In the genomic region with DNA sequence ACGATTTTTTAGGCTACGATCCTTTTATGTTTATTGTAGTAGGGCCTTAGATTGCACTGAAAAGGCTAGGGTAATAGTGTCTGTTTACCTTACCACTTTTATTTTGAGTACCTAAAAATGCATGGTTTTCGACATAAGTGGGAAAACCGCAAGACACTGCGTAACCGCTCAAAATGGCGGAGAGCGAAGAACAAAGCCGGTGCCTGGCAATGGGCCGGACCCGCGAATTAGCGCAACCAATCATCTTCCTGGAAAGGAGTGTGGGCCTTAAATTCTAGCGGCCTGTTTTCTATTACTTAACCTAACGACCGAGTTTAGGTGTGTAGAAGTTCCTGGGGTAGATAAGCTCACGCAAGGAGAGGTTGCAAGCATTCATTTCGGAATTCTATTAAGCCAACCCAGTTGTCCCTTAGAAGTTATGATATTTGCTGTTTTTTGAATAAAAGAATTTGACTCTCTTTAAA, we compare ENCODE assay signal across 1 cellular context.
A peak's percentile ranks its signal among the peaks of the same experiment; 100 is the strongest.
TF ChIP-seq lines count a peak whose summit lies in the region.

No MANE protein-coding gene starts in this region.

TF ChIP-seq in HepG2, 621 proteins besides CTCF, POLR2A, EP300 and RAD21 (continued from another document and continues in another):
- peak; percentile 84 for TF ChIP-seq ZHX2 (IDR thresholded peaks at IDR 0.05; ENCODE audit: low read depth)
- TF ChIP-seq ZHX2 (CRISPR knock-in tag; IDR thresholded peaks at IDR 0.05; ENCODE audit: borderline replicate concordance) = peak; percentile 42; the same call in 1 of the 2 replicates
- TF ChIP-seq GATAD2A (CRISPR knock-in tag; IDR thresholded peaks at IDR 0.05) = peak; percentile 35; the same call in 1 of the 2 replicates
- TF ChIP-seq NCOA1 (CRISPR knock-in tag; IDR thresholded peaks at IDR 0.05) = peak; percentile 44; the same call in 1 of the 2 replicates
- TF ChIP-seq ZXDC (CRISPR knock-in tag; IDR thresholded peaks at IDR 0.05) = no peak
- TF ChIP-seq ELF4 (CRISPR knock-in tag; IDR thresholded peaks at IDR 0.05; ENCODE audit: borderline replicate concordance) = peak; percentile 54; the same call in 1 of the 2 replicates
- TF ChIP-seq TBX2 (CRISPR knock-in tag; IDR thresholded peaks at IDR 0.05; ENCODE audit: borderline replicate concordance) = 0 out of 2 replicates have a peak, but pooled peaks have one; percentile 8
- TF ChIP-seq, protein P1, sequence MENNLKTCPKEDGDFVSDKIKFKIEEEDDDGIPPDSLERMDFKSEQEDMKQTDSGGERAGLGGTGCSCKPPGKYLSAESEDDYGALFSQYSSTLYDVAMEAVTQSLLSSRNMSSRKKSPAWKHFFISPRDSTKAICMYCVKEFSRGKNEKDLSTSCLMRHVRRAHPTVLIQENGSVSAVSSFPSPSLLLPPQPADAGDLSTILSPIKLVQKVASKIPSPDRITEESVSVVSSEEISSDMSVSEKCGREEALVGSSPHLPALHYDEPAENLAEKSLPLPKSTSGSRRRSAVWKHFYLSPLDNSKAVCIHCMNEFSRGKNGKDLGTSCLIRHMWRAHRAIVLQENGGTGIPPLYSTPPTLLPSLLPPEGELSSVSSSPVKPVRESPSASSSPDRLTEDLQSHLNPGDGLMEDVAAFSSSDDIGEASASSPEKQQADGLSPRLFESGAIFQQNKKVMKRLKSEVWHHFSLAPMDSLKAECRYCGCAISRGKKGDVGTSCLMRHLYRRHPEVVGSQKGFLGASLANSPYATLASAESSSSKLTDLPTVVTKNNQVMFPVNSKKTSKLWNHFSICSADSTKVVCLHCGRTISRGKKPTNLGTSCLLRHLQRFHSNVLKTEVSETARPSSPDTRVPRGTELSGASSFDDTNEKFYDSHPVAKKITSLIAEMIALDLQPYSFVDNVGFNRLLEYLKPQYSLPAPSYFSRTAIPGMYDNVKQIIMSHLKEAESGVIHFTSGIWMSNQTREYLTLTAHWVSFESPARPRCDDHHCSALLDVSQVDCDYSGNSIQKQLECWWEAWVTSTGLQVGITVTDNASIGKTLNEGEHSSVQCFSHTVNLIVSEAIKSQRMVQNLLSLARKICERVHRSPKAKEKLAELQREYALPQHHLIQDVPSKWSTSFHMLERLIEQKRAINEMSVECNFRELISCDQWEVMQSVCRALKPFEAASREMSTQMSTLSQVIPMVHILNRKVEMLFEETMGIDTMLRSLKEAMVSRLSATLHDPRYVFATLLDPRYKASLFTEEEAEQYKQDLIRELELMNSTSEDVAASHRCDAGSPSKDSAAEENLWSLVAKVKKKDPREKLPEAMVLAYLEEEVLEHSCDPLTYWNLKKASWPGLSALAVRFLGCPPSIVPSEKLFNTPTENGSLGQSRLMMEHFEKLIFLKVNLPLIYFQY (CRISPR knock-in tag; IDR thresholded peaks at IDR 0.05; ENCODE audit: borderline replicate concordance) = peak; percentile 21; the same call in 1 of the 2 replicates
- TF ChIP-seq NR2F6 (IDR thresholded peaks at IDR 0.05) = no peak
- no peak for TF ChIP-seq NR2F6 (CRISPR knock-in tag; IDR thresholded peaks at IDR 0.05)
- peak; percentile 6; the same call in 1 of the 2 replicates for TF ChIP-seq ZKSCAN1 (IDR thresholded peaks at IDR 0.05; ENCODE audit: low read length)
- peak; percentile 10; the same call in 1 of the 2 replicates for TF ChIP-seq PHF8 (CRISPR knock-in tag; IDR thresholded peaks at IDR 0.05)
- TF ChIP-seq SIN3B (IDR thresholded peaks at IDR 0.05; ENCODE audit: low read length) = peak; percentile 17; the same call in 1 of the 2 replicates
- TF ChIP-seq ZC3H4 (CRISPR knock-in tag; IDR thresholded peaks at IDR 0.05; ENCODE audit: borderline replicate concordance) = peak; percentile 82; the same call in 1 of the 2 replicates
- 0 out of 2 replicates have a peak, but pooled peaks have one; percentile 7 for TF ChIP-seq ZNF766 (CRISPR knock-in tag; IDR thresholded peaks at IDR 0.05; ENCODE audit: borderline replicate concordance)
- TF ChIP-seq RFXAP (CRISPR knock-in tag; IDR thresholded peaks at IDR 0.05; ENCODE audit: borderline replicate concordance) = no peak
- TF ChIP-seq NFYC (CRISPR knock-in tag; IDR thresholded peaks at IDR 0.05) = peak; percentile 74
- TF ChIP-seq BCL6 (CRISPR knock-in tag; IDR thresholded peaks at IDR 0.05) = peak; percentile 16; the same call in 1 of the 2 replicates
- TF ChIP-seq ZNF652 (CRISPR knock-in tag; IDR thresholded peaks at IDR 0.05; ENCODE audit: borderline replicate concordance, low read depth) = peak; percentile 9; the same call in 1 of the 2 replicates
- TF ChIP-seq IKZF5 (CRISPR knock-in tag; IDR thresholded peaks at IDR 0.05) = 0 out of 2 replicates have a peak, but pooled peaks have one; percentile 20
- TF ChIP-seq THAP11 (CRISPR knock-in tag; IDR thresholded peaks at IDR 0.05) = peak; percentile 27; the same call in 1 of the 2 replicates
- TF ChIP-seq, protein P2, sequence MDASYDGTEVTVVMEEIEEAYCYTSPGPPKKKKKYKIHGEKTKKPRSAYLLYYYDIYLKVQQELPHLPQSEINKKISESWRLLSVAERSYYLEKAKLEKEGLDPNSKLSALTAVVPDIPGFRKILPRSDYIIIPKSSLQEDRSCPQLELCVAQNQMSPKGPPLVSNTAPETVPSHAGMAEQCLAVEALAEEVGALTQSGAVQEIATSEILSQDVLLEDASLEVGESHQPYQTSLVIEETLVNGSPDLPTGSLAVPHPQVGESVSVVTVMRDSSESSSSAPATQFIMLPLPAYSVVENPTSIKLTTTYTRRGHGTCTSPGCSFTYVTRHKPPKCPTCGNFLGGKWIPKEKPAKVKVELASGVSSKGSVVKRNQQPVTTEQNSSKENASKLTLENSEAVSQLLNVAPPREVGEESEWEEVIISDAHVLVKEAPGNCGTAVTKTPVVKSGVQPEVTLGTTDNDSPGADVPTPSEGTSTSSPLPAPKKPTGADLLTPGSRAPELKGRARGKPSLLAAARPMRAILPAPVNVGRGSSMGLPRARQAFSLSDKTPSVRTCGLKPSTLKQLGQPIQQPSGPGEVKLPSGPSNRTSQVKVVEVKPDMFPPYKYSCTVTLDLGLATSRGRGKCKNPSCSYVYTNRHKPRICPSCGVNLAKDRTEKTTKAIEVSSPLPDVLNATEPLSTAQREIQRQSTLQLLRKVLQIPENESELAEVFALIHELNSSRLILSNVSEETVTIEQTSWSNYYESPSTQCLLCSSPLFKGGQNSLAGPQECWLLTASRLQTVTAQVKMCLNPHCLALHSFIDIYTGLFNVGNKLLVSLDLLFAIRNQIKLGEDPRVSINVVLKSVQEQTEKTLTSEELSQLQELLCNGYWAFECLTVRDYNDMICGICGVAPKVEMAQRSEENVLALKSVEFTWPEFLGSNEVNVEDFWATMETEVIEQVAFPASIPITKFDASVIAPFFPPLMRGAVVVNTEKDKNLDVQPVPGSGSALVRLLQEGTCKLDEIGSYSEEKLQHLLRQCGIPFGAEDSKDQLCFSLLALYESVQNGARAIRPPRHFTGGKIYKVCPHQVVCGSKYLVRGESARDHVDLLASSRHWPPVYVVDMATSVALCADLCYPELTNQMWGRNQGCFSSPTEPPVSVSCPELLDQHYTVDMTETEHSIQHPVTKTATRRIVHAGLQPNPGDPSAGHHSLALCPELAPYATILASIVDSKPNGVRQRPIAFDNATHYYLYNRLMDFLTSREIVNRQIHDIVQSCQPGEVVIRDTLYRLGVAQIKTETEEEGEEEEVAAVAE (CRISPR knock-in tag; IDR thresholded peaks at IDR 0.05; ENCODE audit: borderline replicate concordance) = peak; percentile 82
- no peak for TF ChIP-seq ZBTB34 (CRISPR knock-in tag; IDR thresholded peaks at IDR 0.05)
- TF ChIP-seq EED (CRISPR knock-in tag; IDR thresholded peaks at IDR 0.05) = no peak
- TF ChIP-seq, protein P3, sequence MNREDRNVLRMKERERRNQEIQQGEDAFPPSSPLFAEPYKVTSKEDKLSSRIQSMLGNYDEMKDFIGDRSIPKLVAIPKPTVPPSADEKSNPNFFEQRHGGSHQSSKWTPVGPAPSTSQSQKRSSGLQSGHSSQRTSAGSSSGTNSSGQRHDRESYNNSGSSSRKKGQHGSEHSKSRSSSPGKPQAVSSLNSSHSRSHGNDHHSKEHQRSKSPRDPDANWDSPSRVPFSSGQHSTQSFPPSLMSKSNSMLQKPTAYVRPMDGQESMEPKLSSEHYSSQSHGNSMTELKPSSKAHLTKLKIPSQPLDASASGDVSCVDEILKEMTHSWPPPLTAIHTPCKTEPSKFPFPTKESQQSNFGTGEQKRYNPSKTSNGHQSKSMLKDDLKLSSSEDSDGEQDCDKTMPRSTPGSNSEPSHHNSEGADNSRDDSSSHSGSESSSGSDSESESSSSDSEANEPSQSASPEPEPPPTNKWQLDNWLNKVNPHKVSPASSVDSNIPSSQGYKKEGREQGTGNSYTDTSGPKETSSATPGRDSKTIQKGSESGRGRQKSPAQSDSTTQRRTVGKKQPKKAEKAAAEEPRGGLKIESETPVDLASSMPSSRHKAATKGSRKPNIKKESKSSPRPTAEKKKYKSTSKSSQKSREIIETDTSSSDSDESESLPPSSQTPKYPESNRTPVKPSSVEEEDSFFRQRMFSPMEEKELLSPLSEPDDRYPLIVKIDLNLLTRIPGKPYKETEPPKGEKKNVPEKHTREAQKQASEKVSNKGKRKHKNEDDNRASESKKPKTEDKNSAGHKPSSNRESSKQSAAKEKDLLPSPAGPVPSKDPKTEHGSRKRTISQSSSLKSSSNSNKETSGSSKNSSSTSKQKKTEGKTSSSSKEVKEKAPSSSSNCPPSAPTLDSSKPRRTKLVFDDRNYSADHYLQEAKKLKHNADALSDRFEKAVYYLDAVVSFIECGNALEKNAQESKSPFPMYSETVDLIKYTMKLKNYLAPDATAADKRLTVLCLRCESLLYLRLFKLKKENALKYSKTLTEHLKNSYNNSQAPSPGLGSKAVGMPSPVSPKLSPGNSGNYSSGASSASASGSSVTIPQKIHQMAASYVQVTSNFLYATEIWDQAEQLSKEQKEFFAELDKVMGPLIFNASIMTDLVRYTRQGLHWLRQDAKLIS (CRISPR knock-in tag; IDR thresholded peaks at IDR 0.05) = peak; percentile 9
- TF ChIP-seq ASH2L (IDR thresholded peaks at IDR 0.05; ENCODE audit: insufficient read length, low read depth, low read length) = peak; percentile 26
- peak; percentile 53; the same call in 1 of the 2 replicates for TF ChIP-seq ZKSCAN8 (CRISPR knock-in tag; IDR thresholded peaks at IDR 0.05; ENCODE audit: borderline replicate concordance)
